ENCODE assay signal across 22 cellular contexts in the genomic region with DNA sequence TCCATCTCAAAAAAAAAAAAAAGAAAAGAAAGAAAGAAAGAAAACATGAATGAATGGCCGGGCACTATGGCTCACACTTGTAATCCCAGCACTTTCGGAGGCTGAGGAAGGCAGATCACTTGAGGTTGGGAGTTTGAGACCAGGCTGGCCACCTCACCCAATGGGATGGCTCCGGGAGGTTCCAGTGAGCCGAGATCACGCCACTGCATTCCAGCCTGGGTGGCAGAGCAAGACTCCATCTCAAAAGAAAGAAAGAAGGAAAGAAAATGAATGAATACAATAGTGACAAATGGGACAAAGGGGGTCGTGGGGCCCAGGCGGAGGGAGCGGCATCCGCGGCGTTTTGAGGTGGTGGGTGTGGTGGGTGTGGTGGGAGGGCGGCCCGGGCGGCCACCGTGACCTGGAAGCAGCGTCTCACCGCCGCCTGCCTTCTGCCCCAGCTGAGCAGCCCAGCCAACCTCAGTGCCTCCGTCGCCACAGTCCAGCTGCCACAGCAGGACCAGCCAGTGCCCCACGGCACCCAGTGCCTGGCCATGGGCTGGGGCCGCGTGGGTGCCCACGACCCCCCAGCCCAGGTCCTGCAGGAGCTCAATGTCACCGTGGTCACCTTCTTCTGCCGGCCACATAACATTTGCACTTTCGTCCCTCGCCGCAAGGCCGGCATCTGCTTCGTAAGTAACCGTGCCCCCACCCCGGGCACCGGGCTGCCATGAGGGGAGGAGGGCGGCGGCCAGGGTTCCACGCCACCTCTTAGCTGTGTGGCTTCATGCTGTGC. TPM values are rescaled to one million over a fixed set of nuclear protein-coding genes. Genes with fewer than 3 reads are reported as not detected.
DNase-seq lines count a peak whose midpoint lies in the region; ATAC-seq and TF ChIP-seq lines count a peak whose summit lies in the region.
"Had no signal": no experiment of that assay in that cellular context is flagged by ENCODE, and none has a peak within 500 bp of the region (broad histone marks: within the 10 kb centered on the region; RNA-seq: fewer than 3 reads in every experiment).

No MANE protein-coding gene starts in this region.

- WGBS in heart right ventricle, 2 donors, result 77 to 79% methylated on average over 32 to 37 of the region's 37 CpGs
- WGBS in prostate gland, result 69% methylated on average over 37 of the region's 37 CpGs

- no peaks in the 10 kb centered on the region for H3K9me3 ChIP-seq in heart right ventricle
- no peaks in the 10 kb centered on the region for H3K9me3 ChIP-seq in OCI-LY7 (ENCODE audit: low read length)
- no peaks in the 10 kb centered on the region for H3K9me3 ChIP-seq in skeletal muscle satellite cell (replicated peaks; ENCODE audit: low read length)
- no peaks in the 10 kb centered on the region for H3K9me3 ChIP-seq in prostate gland
- H3K9me3 ChIP-seq: BE2C, Caco-2, SJCRH30 had no signal

- no peaks in the 10 kb centered on the region for H3K79me2 ChIP-seq in OCI-LY7 (ENCODE audit: insufficient read depth, low read depth, low read length)

- H3K36me3 ChIP-seq in heart right ventricle (no peaks in the 10 kb centered on the region), OCI-LY7 (ENCODE audit: insufficient read depth, low read length) (no peaks in the 10 kb centered on the region), skeletal muscle satellite cell (ENCODE audit: insufficient read depth, low read length) (no peaks in the 10 kb centered on the region), prostate gland (no peaks in the 10 kb centered on the region)
- H3K36me3 ChIP-seq: BE2C, SJCRH30 had no signal

- no peak for ATAC-seq in left ventricle myocardium superior
- no peak for ATAC-seq in heart right ventricle
- ATAC-seq in GM21528 (IDR thresholded peaks at IDR 0.05; ENCODE audit: low FRiP score, unreplicated experiment), result no peak

- TF ChIP-seq POLR2A in prostate gland (IDR thresholded peaks at IDR 0.05), result no peak

- H4K20me1 ChIP-seq in OCI-LY7 (ENCODE audit: insufficient read depth, low read length), result no peaks in the 10 kb centered on the region; the same call in 1 of the 2 replicates

- H3K9me2 ChIP-seq in OCI-LY7 (ENCODE audit: insufficient read depth, low read length), result no peaks in the 10 kb centered on the region

- H3K9ac ChIP-seq in skeletal muscle satellite cell (ENCODE audit: low read depth, low read length), result no peak overlapping the region

- TF ChIP-seq CTCF in heart right ventricle (IDR thresholded peaks at IDR 0.05) (no peak), OCI-LY7 (conservative IDR thresholded peaks at IDR 0.05; ENCODE audit: low read length) (no peak), prostate gland (IDR thresholded peaks at IDR 0.05) (no peak)

- POLR2A ChIA-PET in OCI-LY7 (lab: Charles Lee), result no interaction called here

- BruUV-seq in OCI-LY7 (replicated peaks; lab: Mats Ljungman, UMichigan), result no TSS peak

- no peak overlapping the region for H3K4me3 ChIP-seq in heart right ventricle
- no peak overlapping the region for H3K4me3 ChIP-seq in OCI-LY7 (ENCODE audit: low read depth, low read length, poor library complexity, severe bottlenecking)
- no peak overlapping the region for H3K4me3 ChIP-seq in skeletal muscle satellite cell (ENCODE audit: low read length)
- no peak overlapping the region for H3K4me3 ChIP-seq in prostate gland
- H3K4me3 ChIP-seq: PC-9, SJCRH30 had no signal

- 0 out of 2 replicates have a peak overlapping the region, but pooled peaks have one; percentile 37 for H3K4me2 ChIP-seq in OCI-LY7 (ENCODE audit: low read length)
- H3K4me2 ChIP-seq in skeletal muscle satellite cell (ENCODE audit: low read length), result peak overlapping the region; percentile 21
- H3K4me2 ChIP-seq: PC-9 had no signal

- DNase-seq in left ventricle myocardium superior, result peak; percentile 24
- DNase-seq in heart right ventricle, result no peak
- DNase-seq in OCI-LY7 (ENCODE audit: low spot score), result no peak
- DNase-seq in islet precursor cell, result peak; percentile 45
- DNase-seq in prostate gland (ENCODE audit: low spot score), result no peak
- DNase-seq in NCI-H524 (lab: John Stamatoyannopoulos, UW), result no peak
- DNase-seq: BE2C; Caco-2; CD4-positive, CD25-positive, alpha-beta regulatory T cell; GF-D8; GOT3; MV-4-11; NCI-H187; NCI-H2107; NCI-H510A; NCI-H774; PC-9; SJCRH30 had no signal

- H3K27ac ChIP-seq in heart right ventricle (no peak overlapping the region), OCI-LY7 (ENCODE audit: low read depth, low read length, poor library complexity, severe bottlenecking) (no peak overlapping the region), prostate gland (no peak overlapping the region)
- H3K27ac ChIP-seq: PC-9, SJCRH30 had no signal

- H3K27me3 ChIP-seq in heart right ventricle (peaks cover 9 to 71% (median 58%) of the 10 kb centered on the region in 7 donors), skeletal muscle satellite cell (ENCODE audit: control insufficient read depth, insufficient read depth, low read length) (peaks cover 53% of the 10 kb centered on the region), prostate gland (replicated peaks; ENCODE audit: insufficient read depth) (peaks cover 7% of the 10 kb centered on the region)

- intact Hi-C loops in left ventricle myocardium superior (cut with micrococcal nuclease) (no loop called here), heart right ventricle (cut with DNase I) (no loop called here), OCI-LY7 (cut with micrococcal nuclease; ENCODE audit: unreplicated experiment) (no loop called here), prostate gland (cut with DNase I) (no loop called here)

- no peak overlapping the region for H2AFZ ChIP-seq in OCI-LY7 (ENCODE audit: low read length)
- H2AFZ ChIP-seq: PC-9 had no signal

- CTCF ChIA-PET in OCI-LY7 (lab: Charles Lee; ENCODE audit: unreplicated experiment), result no interaction called here

- H3K4me1 ChIP-seq in heart right ventricle (peaks cover 14 to 37% (median 18%) of the 10 kb centered on the region in 9 donors), OCI-LY7 (ENCODE audit: insufficient read depth, low read length, poor library complexity, severe bottlenecking) (peaks cover 13% of the 10 kb centered on the region), skeletal muscle satellite cell (ENCODE audit: control insufficient read depth, insufficient read depth, low read length) (peaks cover 14% of the 10 kb centered on the region), prostate gland (replicated peaks) (peaks cover 4% of the 10 kb centered on the region)
- H3K4me1 ChIP-seq: BE2C, Caco-2, SJCRH30 had no signal

RNA-seq across cellular contexts. Expression of a gene that starts 5.1 kb away (rescaled TPM):
- not detected for total RNA-seq in left ventricle myocardium superior
- not detected for total RNA-seq in heart right ventricle
- under 1 TPM in 1 of 2 donors, not detected in 1; 0.12 TPM for polyA plus RNA-seq in heart right ventricle
- not detected in 2 replicates for total RNA-seq in OCI-LY7 (2014; rRNA removed; shearing (Covaris generic))
- total RNA-seq in OCI-LY7 (2022), result not detected in 2 replicates
- not detected in 2 replicates for total RNA-seq in skeletal muscle satellite cell (2012; rRNA removed)
- total RNA-seq in prostate gland, result 1 to 10 TPM in 1 of 2 donors, not detected in 1; 2.6 TPM
- total RNA-seq: CD4-positive, CD25-positive, alpha-beta regulatory T cell; HT1080; PC-9; SJCRH30 had no signal
- polyA plus RNA-seq: CD4-positive, CD25-positive, alpha-beta regulatory T cell had no signal

RNA-seq across cellular contexts. Expression of a gene that starts 6.2 kb away (rescaled TPM):
- total RNA-seq in left ventricle myocardium superior (1.5 TPM), heart right ventricle (1 to 10 TPM in 3 of 10 donors, under 1 TPM in 4, not detected in 3; 0.26 to 2.8 (median 0.76) TPM), OCI-LY7 (2022) (not detected in 2 replicates), prostate gland (1 to 10 TPM in 1 of 2 donors, not detected in 1; 1.4 TPM)
- polyA plus RNA-seq in heart right ventricle, result 1 to 10 TPM; 3.0 to 5.4 TPM
- not detected in 2 replicates for total RNA-seq in OCI-LY7 (2014; rRNA removed; shearing (Covaris generic))
- 0.51 TPM in 1 of 2 replicates, not detected in the other for total RNA-seq in skeletal muscle satellite cell (2012; rRNA removed)
- total RNA-seq: A172; Caco-2; CD4-positive, CD25-positive, alpha-beta regulatory T cell; HT1080; PC-9; SJCRH30 had no signal
- polyA plus RNA-seq: CD4-positive, CD25-positive, alpha-beta regulatory T cell had no signal

RNA-seq across cellular contexts. Expression of a gene that starts 13.6 kb away (rescaled TPM):
- 252 TPM for total RNA-seq in left ventricle myocardium superior
- 100 to 1,000 TPM in 4 of 10 donors, 10 to 100 TPM in 6; 21.1 to 326 (median 72.5) TPM for total RNA-seq in heart right ventricle
- polyA plus RNA-seq in heart right ventricle, result 100 to 1,000 TPM; 567 to 583 TPM
- total RNA-seq in OCI-LY7 (2014; rRNA removed; shearing (Covaris generic)), result 0.35 TPM in 1 of 2 replicates, not detected in the other
- total RNA-seq in OCI-LY7 (2022), result not detected in 2 replicates
- 16.0 and 144 TPM in 2 replicates for total RNA-seq in skeletal muscle satellite cell (2012; rRNA removed)
- total RNA-seq in prostate gland, result 100 to 1,000 TPM in 1 of 2 donors, 10 to 100 TPM in 1; 92.2 to 167 TPM
- total RNA-seq: HT1080 had no signal

RNA-seq across cellular contexts. Expression of a gene that starts 18.3 kb away (rescaled TPM):
- not detected for total RNA-seq in left ventricle myocardium superior
- 1 to 10 TPM in 1 of 10 donors, not detected in 9; 1.7 TPM for total RNA-seq in heart right ventricle
- under 1 TPM in 1 of 2 donors, not detected in 1; 0.06 TPM for polyA plus RNA-seq in heart right ventricle
- total RNA-seq in OCI-LY7 (2014; rRNA removed; shearing (Covaris generic)), result not detected in 2 replicates
- not detected in 2 replicates for total RNA-seq in OCI-LY7 (2022)
- total RNA-seq in skeletal muscle satellite cell (2012; rRNA removed), result not detected in 2 replicates
- total RNA-seq in prostate gland, result 1 to 10 TPM in 1 of 2 donors, not detected in 1; 6.9 TPM
- total RNA-seq: A172, Caco-2, HT1080, PC-9, SJCRH30 had no signal
- polyA plus RNA-seq: CD4-positive, CD25-positive, alpha-beta regulatory T cell had no signal

RNA-seq across cellular contexts. Expression of a gene that starts 24.1 kb away (rescaled TPM):
- total RNA-seq in left ventricle myocardium superior (not detected), heart right ventricle (not detected), OCI-LY7 (2022) (not detected in 2 replicates), prostate gland (10 to 100 TPM in 1 of 2 donors, under 1 TPM in 1; 0.27 to 20.3 TPM)
- polyA plus RNA-seq in heart right ventricle, result not detected
- not detected in 2 replicates for total RNA-seq in OCI-LY7 (2014; rRNA removed; shearing (Covaris generic))
- not detected in 2 replicates for total RNA-seq in skeletal muscle satellite cell (2012; rRNA removed)
- total RNA-seq: CD4-positive, CD25-positive, alpha-beta regulatory T cell; HT1080; SJCRH30 had no signal
- polyA plus RNA-seq: CD4-positive, CD25-positive, alpha-beta regulatory T cell had no signal

Comparison
In these comparisons a context has a peak if more than half of its experiments do, and no peak if none do; other contexts are left out.
1. DNase-seq: peak in left ventricle myocardium superior (single experiment) and islet precursor cell (single experiment); none in heart right ventricle (0 of 2), OCI-LY7 (single experiment), prostate gland (single experiment) and NCI-H524 (0 of 2).
2. RNA of a gene that starts 13.6 kb away (total RNA-seq): 252 TPM in left ventricle myocardium superior (single experiment), 92.2 to 167 TPM in prostate gland and 21.1 to 326 TPM in heart right ventricle; 0.35 TPM in OCI-LY7; every median in the first group is over 10 times any median in the second.